22 cellular contexts compared by ENCODE assay signal in the genomic region with DNA sequence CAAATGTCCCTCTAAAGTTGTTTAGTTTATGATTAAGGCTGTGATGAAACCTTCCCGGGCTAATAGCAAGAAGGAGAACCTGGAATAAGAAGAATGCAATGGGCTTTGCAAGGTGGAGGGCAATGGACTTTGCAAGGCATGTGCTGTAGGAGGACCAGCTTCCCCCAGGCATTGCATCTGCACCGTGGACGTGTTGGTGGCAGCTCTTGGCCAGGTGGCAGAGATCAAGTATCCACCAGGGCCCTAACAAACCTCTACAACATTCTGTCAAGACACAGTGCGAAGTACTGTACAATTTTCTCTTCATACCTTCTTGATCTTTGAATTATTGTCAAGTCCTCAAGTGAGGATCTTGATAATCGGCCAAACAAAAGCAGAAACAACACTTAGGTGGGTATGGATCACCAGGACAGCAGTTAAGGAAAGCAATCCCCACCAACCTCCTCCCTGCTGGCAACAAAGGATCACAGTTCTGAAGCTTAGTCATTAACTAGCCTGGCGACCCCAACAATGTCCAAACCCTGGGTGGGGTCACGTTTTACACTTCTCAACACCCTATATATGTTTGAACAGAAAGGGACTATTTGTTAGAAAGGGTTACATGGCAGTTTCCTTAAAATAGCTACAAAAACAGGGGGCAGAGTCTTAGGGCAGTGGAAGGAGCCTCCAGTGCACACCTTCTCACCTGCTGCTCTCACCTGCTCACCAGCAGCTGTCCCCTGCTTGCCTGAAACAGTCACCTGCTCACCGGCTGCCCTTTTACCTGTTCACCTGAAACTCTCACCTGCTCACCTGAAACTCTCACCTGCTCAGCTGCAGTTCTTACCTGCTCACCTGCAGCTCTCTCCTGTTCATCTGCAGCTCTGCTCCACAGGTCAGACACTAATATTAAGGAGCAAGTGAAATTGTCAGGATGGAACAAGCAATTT.
DNase-seq lines count a peak whose midpoint lies in the region; ATAC-seq and TF ChIP-seq lines count a peak whose summit lies in the region.
"Had no signal": no experiment of that assay in that cellular context is flagged by ENCODE, and none has a peak within 500 bp of the region (broad histone marks: within the 10 kb centered on the region; RNA-seq: fewer than 3 reads in every experiment).

No MANE protein-coding gene starts in this region.

- H3K27ac Mint-ChIP-seq in naive thymus-derived CD8-positive, alpha-beta T cell = no peak overlapping the region
- no peak overlapping the region for H3K27ac Mint-ChIP-seq in endothelial cell (ENCODE audit: unreplicated experiment)
- H3K27ac Mint-ChIP-seq: activated naive CD8-positive, alpha-beta T cell treated with anti-CD3 and anti-CD28 coated beads, Interleukin-2, amount 10 ng/mL, durations not matched to agents 7 days and 5 days had no signal

- POLR2A ChIA-PET in naive thymus-derived CD8-positive, alpha-beta T cell (lab: Charles Lee) = no interaction called here

- peak; percentile 96 for DNase-seq in DMS53 (lab: John Stamatoyannopoulos, UW)
- DNase-seq in NCI-H128 (lab: John Stamatoyannopoulos, UW; ENCODE audit: unreplicated experiment) = peak; percentile 8
- DNase-seq in NCI-H526 treated with DMSO at 0.1 percent for 48 hours (lab: John Stamatoyannopoulos, UW) = peak; percentile 34
- peak; percentile 10 for DNase-seq in fibroblast of villous mesenchyme (ENCODE audit: low read depth)
- no peak for DNase-seq in naive thymus-derived CD8-positive, alpha-beta T cell
- no peak for DNase-seq in AG08395 (ENCODE audit: low spot score)
- DNase-seq in endothelial cell (ENCODE audit: low spot score) = no peak
- DNase-seq: activated naive CD8-positive, alpha-beta T cell treated with anti-CD3 and anti-CD28 coated beads, Interleukin-2, amount 10 ng/mL, durations not matched to agents 7 days and 5 days; activated T-cell treated with anti-CD3 and anti-CD28 coated beads, Interleukin-2, amount 50 U/mL, for 48 hours; erythroblast; GDM1; IMR-90; naive thymus-derived CD4-positive, alpha-beta T cell; NCI-H524; posterior cingulate gyrus; testis had no signal

- H3K9me3 Mint-ChIP-seq in naive thymus-derived CD8-positive, alpha-beta T cell = peaks cover 0 to 22% (median 9%) of the 10 kb centered on the region in 9 donors
- H3K9me3 Mint-ChIP-seq in endothelial cell (ENCODE audit: unreplicated experiment) = no peaks in the 10 kb centered on the region

- no peak overlapping the region for H3K4me3 Mint-ChIP-seq in naive thymus-derived CD8-positive, alpha-beta T cell
- no peak overlapping the region for H3K4me3 Mint-ChIP-seq in endothelial cell (ENCODE audit: unreplicated experiment)
- H3K4me3 Mint-ChIP-seq: activated naive CD8-positive, alpha-beta T cell treated with anti-CD3 and anti-CD28 coated beads, Interleukin-2, amount 10 ng/mL, durations not matched to agents 7 days and 5 days; naive thymus-derived CD4-positive, alpha-beta T cell had no signal

- no peak for ATAC-seq in naive thymus-derived CD8-positive, alpha-beta T cell
- no peak for ATAC-seq in HG02884 (IDR thresholded peaks at IDR 0.05; ENCODE audit: unreplicated experiment)
- ATAC-seq: GM12878; naive thymus-derived CD4-positive, alpha-beta T cell; SK-N-SH treated with all-trans-retinoic acid at 6 μM for 48 hours had no signal

- peaks cover 0 to 16% (median 8%) of the 10 kb centered on the region in 3 donors for H3K36me3 Mint-ChIP-seq in naive thymus-derived CD8-positive, alpha-beta T cell
- no peaks in the 10 kb centered on the region for H3K36me3 Mint-ChIP-seq in endothelial cell (ENCODE audit: low read depth, unreplicated experiment)

- H3K27me3 Mint-ChIP-seq in naive thymus-derived CD8-positive, alpha-beta T cell = peaks cover 0 to 3% (median 0%) of the 10 kb centered on the region in 5 donors
- H3K27me3 Mint-ChIP-seq in endothelial cell (ENCODE audit: unreplicated experiment) = no peaks in the 10 kb centered on the region

- no peak overlapping the region for H3K4me3 ChIP-seq in fibroblast of villous mesenchyme (ENCODE audit: low read depth, low read length)
- H3K4me3 ChIP-seq: breast epithelium, GM12878, lung, smooth muscle cell, testis had no signal

- TF ChIP-seq CTCF in fibroblast of villous mesenchyme (IDR thresholded peaks at IDR 0.05; ENCODE audit: insufficient read depth, low read depth, low read length) (no peak), endothelial cell (IDR thresholded peaks at IDR 0.05; ENCODE audit: unreplicated experiment) (no peak)

- peaks cover 0 to 12% (median 5%) of the 10 kb centered on the region in 4 donors for H3K4me1 Mint-ChIP-seq in naive thymus-derived CD8-positive, alpha-beta T cell
- H3K4me1 Mint-ChIP-seq in endothelial cell (ENCODE audit: unreplicated experiment) = no peaks in the 10 kb centered on the region

Comparison
In these comparisons a context has a peak if more than half of its experiments do, and no peak if none do; other contexts are left out.
1. DNase-seq: peak in DMS53 (single experiment), NCI-H128 (single experiment), NCI-H526 treated with DMSO at 0.1 percent for 48 hours (single experiment) and fibroblast of villous mesenchyme (single experiment); none in naive thymus-derived CD8-positive, alpha-beta T cell (0 of 10), AG08395 (single experiment) and endothelial cell (single experiment).